In the genomic region with DNA sequence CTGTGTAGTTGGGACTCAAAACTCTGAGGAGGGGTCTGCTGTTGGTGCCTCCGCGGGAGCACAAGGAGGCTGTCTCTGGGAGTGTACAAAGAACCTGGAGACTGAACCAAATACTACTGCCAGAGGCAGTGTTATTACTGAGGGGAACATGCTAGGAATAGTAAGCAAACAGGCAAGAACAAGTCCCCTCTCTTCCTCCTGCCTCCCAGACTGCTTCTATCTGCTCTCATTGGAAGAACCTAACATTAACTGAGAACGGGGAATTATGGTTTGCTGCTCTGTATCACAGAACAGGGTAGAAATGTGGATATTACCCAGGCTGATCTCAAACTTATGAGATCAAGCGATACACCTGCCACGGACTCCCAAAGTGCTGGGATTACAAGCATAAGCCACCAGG, we compare ENCODE assay signal across 20 cellular contexts.
"Had no signal": no experiment of that assay in that cellular context is flagged by ENCODE, and none has a peak within 500 bp of the region (broad histone marks: within the 10 kb centered on the region; RNA-seq: fewer than 3 reads in every experiment).

No MANE protein-coding gene starts in this region.

- H3K9me3 Mint-ChIP-seq: activated naive CD4-positive, alpha-beta T cell treated with anti-CD3 and anti-CD28 coated beads for 36 hours; activated T-cell treated with anti-CD3 and anti-CD28 coated beads, Interleukin-2, amount 50 U/mL, for 4 hours; central memory CD8-positive, alpha-beta T cell; naive B cell; neural progenitor cell; stimulated activated memory B cell treated with anti-CD40 and anti-IgM and Interleukin-4, amounts not matched to agents 10 μg/mL and 1 μg/mL and 100 μg/mL, for 72 hours had no signal

- ATAC-seq: activated CD4-positive, CD25-positive, alpha-beta regulatory T cell treated with anti-CD3 and anti-CD28 coated beads, Interleukin-2, amount 50 U/mL, for 24 hours; activated T-cell treated with anti-CD3 and anti-CD28 coated beads, Interleukin-2, amount 50 U/mL, for 4 hours; body of pancreas; gastrocnemius medialis; left lung; mucosa of descending colon; pancreas; stimulated activated memory B cell treated with anti-CD40 and anti-IgM and Interleukin-4, amounts not matched to agents 10 μg/mL and 1 μg/mL and 100 μg/mL, for 72 hours had no signal

- DNase-seq: activated CD4-positive, alpha-beta T cell treated with anti-CD3 and anti-CD28 coated beads, Interleukin-2, amount 50 U/mL, for 1 hour; activated CD8-positive, alpha-beta memory T cell treated with anti-CD3 and anti-CD28 coated beads, Interleukin-2, amount 50 U/mL, for 4 hours; activated naive CD4-positive, alpha-beta T cell treated with anti-CD3 and anti-CD28 coated beads for 36 hours; activated T-cell treated with anti-CD3 and anti-CD28 coated beads, Interleukin-2, amount 50 U/mL, for 4 hours; body of pancreas; colonic mucosa; gastrocnemius medialis; head of caudate nucleus; left lung; mucosa of descending colon; naive B cell; pancreas; sigmoid colon; stimulated activated CD4-positive, alpha-beta T cell treated with anti-CD3 and anti-CD28 coated beads, Interleukin-4, amount 100 ng/mL, for 24 hours; T-helper 1 cell; T-helper 9 cell had no signal

- H3K4me2 ChIP-seq: neural progenitor cell had no signal

- H3K4me1 ChIP-seq: colonic mucosa, neural progenitor cell, pancreas had no signal

- H3K9me3 ChIP-seq: body of pancreas, colonic mucosa, gastrocnemius medialis, left lung, mucosa of descending colon, pancreas, sigmoid colon had no signal

- H3K27me3 Mint-ChIP-seq: central memory CD8-positive, alpha-beta T cell; naive B cell; stimulated activated memory B cell treated with anti-CD40 and anti-IgM and Interleukin-4, amounts not matched to agents 10 μg/mL and 1 μg/mL and 100 μg/mL, for 72 hours had no signal

- H3K36me3 ChIP-seq: colonic mucosa, gastrocnemius medialis, left lung, neural progenitor cell, pancreas, sigmoid colon had no signal

- H3K27me3 ChIP-seq: body of pancreas, colonic mucosa, gastrocnemius medialis, left lung, neural progenitor cell, pancreas, sigmoid colon had no signal

- H3K9ac ChIP-seq: neural progenitor cell had no signal

- H3K4me3 ChIP-seq: body of pancreas, colonic mucosa, gastrocnemius medialis, left lung, mucosa of descending colon, neural progenitor cell, pancreas, sigmoid colon had no signal

- H3K27ac ChIP-seq: body of pancreas, colonic mucosa, gastrocnemius medialis, left lung, neural progenitor cell, pancreas, sigmoid colon had no signal

- H3K4me3 Mint-ChIP-seq: activated naive CD4-positive, alpha-beta T cell treated with anti-CD3 and anti-CD28 coated beads for 36 hours; activated T-cell treated with anti-CD3 and anti-CD28 coated beads, Interleukin-2, amount 50 U/mL, for 4 hours; central memory CD8-positive, alpha-beta T cell; neural progenitor cell; stimulated activated memory B cell treated with anti-CD40 and anti-IgM and Interleukin-4, amounts not matched to agents 10 μg/mL and 1 μg/mL and 100 μg/mL, for 72 hours had no signal

- FAIRE-seq: pancreas had no signal

- H2AFZ ChIP-seq: neural progenitor cell had no signal

- H3K36me3 Mint-ChIP-seq: naive B cell; neural progenitor cell; stimulated activated memory B cell treated with anti-CD40 and anti-IgM and Interleukin-4, amounts not matched to agents 10 μg/mL and 1 μg/mL and 100 μg/mL, for 72 hours had no signal

- H3K27ac Mint-ChIP-seq: activated naive CD4-positive, alpha-beta T cell treated with anti-CD3 and anti-CD28 coated beads for 36 hours; stimulated activated memory B cell treated with anti-CD40 and anti-IgM and Interleukin-4, amounts not matched to agents 10 μg/mL and 1 μg/mL and 100 μg/mL, for 72 hours had no signal
